13 cellular contexts compared by ENCODE assay signal in genomic region chr18:51168031-51168742, GRCh38. TPM values are rescaled to one million over a fixed set of nuclear protein-coding genes. Genes with fewer than 3 reads are reported as not detected.
DNase-seq lines count a peak whose midpoint lies in the region; ATAC-seq and TF ChIP-seq lines count a peak whose summit lies in the region.
"Had no signal": no experiment of that assay in that cellular context is flagged by ENCODE, and none has a peak within 500 bp of the region (broad histone marks: within the 10 kb centered on the region; RNA-seq: fewer than 3 reads in every experiment).

No MANE protein-coding gene starts in this region.

- no peak for TF ChIP-seq POLR2A in erythroblast (IDR thresholded peaks at IDR 0.05; ENCODE audit: low read length)
- TF ChIP-seq POLR2A in adrenal gland (IDR thresholded peaks at IDR 0.05): no peak

- H3K27me3 ChIP-seq in adrenal gland: no peaks in the 10 kb centered on the region

- H3K4me3 Mint-ChIP-seq in stimulated activated naive CD8-positive, alpha-beta T cell treated with anti-CD3 and anti-CD28 coated beads, Interleukin-15, Interleukin-2, amounts not matched to agents 100 ng/mL and 50 ng/mL, for 24 hours: no peak overlapping the region

- peak overlapping the region; percentile 97 for H3K27ac Mint-ChIP-seq in stimulated activated naive CD8-positive, alpha-beta T cell treated with anti-CD3 and anti-CD28 coated beads, Interleukin-15, Interleukin-2, amounts not matched to agents 100 ng/mL and 50 ng/mL, for 24 hours

- no peaks in the 10 kb centered on the region for H3K27me3 Mint-ChIP-seq in stimulated activated naive CD8-positive, alpha-beta T cell treated with anti-CD3 and anti-CD28 coated beads, Interleukin-15, Interleukin-2, amounts not matched to agents 100 ng/mL and 50 ng/mL, for 24 hours
- H3K27me3 Mint-ChIP-seq: IgD-negative memory B cell had no signal

- no peak for ATAC-seq in stimulated activated naive CD8-positive, alpha-beta T cell treated with anti-CD3 and anti-CD28 coated beads, Interleukin-15, Interleukin-2, amounts not matched to agents 100 U/mL and 50 U/mL, for 24 hours
- no peak for ATAC-seq in GM19035 (IDR thresholded peaks at IDR 0.05; ENCODE audit: unreplicated experiment)
- ATAC-seq in HG02623 (IDR thresholded peaks at IDR 0.05; ENCODE audit: unreplicated experiment): no peak

- 66 to 78% (median 77%) methylated on average over 2 to 5 of the region's 5 CpGs for WGBS in adrenal gland, 4 donors

- H3K9me3 Mint-ChIP-seq in stimulated activated naive CD8-positive, alpha-beta T cell treated with anti-CD3 and anti-CD28 coated beads, Interleukin-15, Interleukin-2, amounts not matched to agents 100 ng/mL and 50 ng/mL, for 24 hours: no peaks in the 10 kb centered on the region
- H3K9me3 Mint-ChIP-seq: IgD-negative memory B cell had no signal

- intact Hi-C loops in adrenal gland (cut with DNase I): no loop called here

- H3K4me3 ChIP-seq in adrenal gland: no peak overlapping the region

- H3K36me3 Mint-ChIP-seq in stimulated activated naive CD8-positive, alpha-beta T cell treated with anti-CD3 and anti-CD28 coated beads, Interleukin-15, Interleukin-2, amounts not matched to agents 100 ng/mL and 50 ng/mL, for 24 hours (ENCODE audit: low read depth): peaks cover 5% of the 10 kb centered on the region

- no peak overlapping the region for H3K27ac ChIP-seq in adrenal gland

- H3K9me3 ChIP-seq in adrenal gland (replicated peaks in 1 of 3): no peaks in the 10 kb centered on the region

- no peak for TF ChIP-seq CTCF in adrenal gland (IDR thresholded peaks at IDR 0.05)

- no peaks in the 10 kb centered on the region for H3K4me1 ChIP-seq in adrenal gland (replicated peaks in 1 of 2)

- no peak for DNase-seq in stimulated activated naive CD8-positive, alpha-beta T cell treated with anti-CD3 and anti-CD28 coated beads, Interleukin-15, Interleukin-2, amounts not matched to agents 100 U/mL and 50 U/mL, for 24 hours
- DNase-seq in RKO (ENCODE audit: low spot score) (peak; percentile 7), erythroblast (lab: John Stamatoyannopoulos, UW) (peak; percentile 19 to 23), adrenal gland (no peak), NCI-H748 (lab: John Stamatoyannopoulos, UW; ENCODE audit: unreplicated experiment) (no peak)
- DNase-seq: activated CD4-positive, CD25-positive, alpha-beta regulatory T cell; activated gamma-delta T cell; NCI-H187; NCI-H82 had no signal

- H3K36me3 ChIP-seq in adrenal gland (replicated peaks in 1 of 2): no peaks in the 10 kb centered on the region

- peaks cover 68% of the 10 kb centered on the region for H3K4me1 Mint-ChIP-seq in stimulated activated naive CD8-positive, alpha-beta T cell treated with anti-CD3 and anti-CD28 coated beads, Interleukin-15, Interleukin-2, amounts not matched to agents 100 ng/mL and 50 ng/mL, for 24 hours (ENCODE audit: low read depth)

RNA-seq across cellular contexts. Expression of gene MEX3C, which starts 29.3 kb away (rescaled TPM):
- 10 to 100 TPM; 25.7 to 38.9 (median 29.6) TPM for total RNA-seq in adrenal gland
- polyA plus RNA-seq in adrenal gland: 10 to 100 TPM in 1 of 3 donors, 1 to 10 TPM in 2; 7.0 to 33.7 (median 8.7) TPM

Comparison
In these comparisons a context has a peak if more than half of its experiments do, and no peak if none do; other contexts are left out.
1. DNase-seq: peak in RKO (single experiment) and erythroblast (2 of 2); none in stimulated activated naive CD8-positive, alpha-beta T cell treated with anti-CD3 and anti-CD28 coated beads, Interleukin-15, Interleukin-2, amounts not matched to agents 100 U/mL and 50 U/mL, for 24 hours (single experiment), adrenal gland (0 of 7) and NCI-H748 (single experiment).